Comparison of ENCODE assay signal across 15 cellular contexts in genomic region chr19:20197747-20198146, GRCh38. TPM values are rescaled to one million over a fixed set of nuclear protein-coding genes. Genes with fewer than 3 reads are reported as not detected.
A peak's percentile ranks its signal among the peaks of the same experiment; 100 is the strongest.
DNase-seq lines count a peak whose midpoint lies in the region; ATAC-seq, FAIRE-seq and TF ChIP-seq lines count a peak whose summit lies in the region.
"Had no signal": no experiment of that assay in that cellular context is flagged by ENCODE, and none has a peak within 500 bp of the region (broad histone marks: within the 10 kb centered on the region; RNA-seq: fewer than 3 reads in every experiment).

No MANE protein-coding gene starts in this region.

- ATAC-seq in thoracic aorta (ENCODE audit: insufficient number of reproducible peaks, low FRiP score, low read depth) = no peak
- ATAC-seq in PC-3 = no peak
- ATAC-seq in SK-N-SH treated with all-trans-retinoic acid at 6 μM for 48 hours = no peak
- ATAC-seq: CD8-positive, alpha-beta T cell had no signal

- H3K79me2 ChIP-seq in PC-3 (ENCODE audit: low read length) = no peaks in the 10 kb centered on the region

- no TSS peak for BruUV-seq in PC-3 (replicated peaks; lab: Mats Ljungman, UMichigan)

- no peak overlapping the region for H3K9ac ChIP-seq in endodermal cell (ENCODE audit: extremely low read depth, low read length, poor library complexity, severe bottlenecking)
- no peak overlapping the region for H3K9ac ChIP-seq in PC-3 (ENCODE audit: low read length)

- H3K4me1 Mint-ChIP-seq in endodermal cell = no peaks in the 10 kb centered on the region
- H3K4me1 Mint-ChIP-seq: B cell, CD14-positive monocyte, IgD-negative memory B cell had no signal

- no peak for TF ChIP-seq CTCF in endodermal cell (conservative IDR thresholded peaks at IDR 0.05)
- no peak for TF ChIP-seq CTCF in thoracic aorta (IDR thresholded peaks at IDR 0.05)
- TF ChIP-seq CTCF in PC-3 (conservative IDR thresholded peaks at IDR 0.05; ENCODE audit: low read depth, low read length) = no peak

- intact Hi-C loops in PC-3 (cut with micrococcal nuclease) = no loop called here

- no peak overlapping the region for H3K4me3 Mint-ChIP-seq in endodermal cell
- H3K4me3 Mint-ChIP-seq: B cell; CD14-positive monocyte; CD8-positive, alpha-beta T cell had no signal

- H3K9me3 Mint-ChIP-seq in endodermal cell = peaks cover 46% of the 10 kb centered on the region

- H3K4me3 ChIP-seq in endodermal cell (ENCODE audit: low read length) = peak overlapping the region; percentile 63
- H3K4me3 ChIP-seq in thoracic aorta = peak overlapping the region; percentile 27
- H3K4me3 ChIP-seq in PC-3 (ENCODE audit: low read length) = no peak overlapping the region

- FAIRE-seq in HTR-8/SVneo (lab: Jason Lieb, UNC) = peak; percentile 44
- FAIRE-seq: A204.1 had no signal

- in situ Hi-C loops in Caki2 (cut with HindIII; ENCODE audit: low pct_unique_long_range_greater_than_20kb, low sequenced_read_pairs) = no loop called here

- peaks cover 85% of the 10 kb centered on the region for H3K9me3 ChIP-seq in endodermal cell (ENCODE audit: control insufficient read depth, low read length)
- H3K9me3 ChIP-seq in thoracic aorta = peaks cover 56% of the 10 kb centered on the region
- H3K9me3 ChIP-seq in PC-3 (ENCODE audit: low read length) = peaks cover 33% of the 10 kb centered on the region

- H3K9me2 ChIP-seq in PC-3 (replicated peaks; ENCODE audit: low read length) = no peaks in the 10 kb centered on the region

- H3K4me2 ChIP-seq in PC-3 (ENCODE audit: low read length) = no peak overlapping the region

- no peak overlapping the region for H3K27ac Mint-ChIP-seq in endodermal cell
- H3K27ac Mint-ChIP-seq: B cell; CD14-positive monocyte; CD8-positive, alpha-beta T cell; IgD-negative memory B cell had no signal

- no peaks in the 10 kb centered on the region for H4K20me1 ChIP-seq in PC-3 (ENCODE audit: low read length)

- H3K27ac ChIP-seq in endodermal cell (ENCODE audit: low read depth, low read length) (no peak overlapping the region), thoracic aorta (no peak overlapping the region), PC-3 (ENCODE audit: low read length) (no peak overlapping the region)

- POLR2A ChIA-PET in PC-3 (lab: Charles Lee; ENCODE audit: unreplicated experiment) = no interaction called here

- no peaks in the 10 kb centered on the region for H3K4me1 ChIP-seq in endodermal cell (ENCODE audit: control insufficient read depth, insufficient read depth, low read length)
- H3K4me1 ChIP-seq in thoracic aorta (ENCODE audit: control insufficient read depth in 1 of 2, low read depth in 2 of 2) = no peaks in the 10 kb centered on the region
- no peaks in the 10 kb centered on the region for H3K4me1 ChIP-seq in PC-3 (ENCODE audit: insufficient read depth, low read length)

- no peaks in the 10 kb centered on the region for H3K27me3 Mint-ChIP-seq in endodermal cell (ENCODE audit: insufficient read depth)
- H3K27me3 Mint-ChIP-seq: B cell, IgD-negative memory B cell had no signal

- H3K27me3 ChIP-seq in endodermal cell (ENCODE audit: control insufficient read depth, insufficient read depth, low read length, poor library complexity, severe bottlenecking) (no peaks in the 10 kb centered on the region), thoracic aorta (replicated peaks; ENCODE audit: insufficient read depth) (no peaks in the 10 kb centered on the region), PC-3 (ENCODE audit: low read length) (no peaks in the 10 kb centered on the region)

- 100% methylated on average over 2 of the region's 3 CpGs; no CpG with 5 or more reads in 1 of the 2 experiments for WGBS in endodermal cell (ENCODE audit: insufficient coverage in 1 of 2, insufficient read length in 1 of 2), 2 experiments

- H2AFZ ChIP-seq in PC-3 (ENCODE audit: low read length) = no peak overlapping the region

- DNase-seq in Caki2 (ENCODE audit: low read depth) (peak; percentile 8), HTR-8/SVneo (ENCODE audit: insufficient read length, low spot score) (no peak), endodermal cell (no peak), thoracic aorta (ENCODE audit: low spot score) (no peak), PC-3 (no peak)
- DNase-seq in activated CD4-positive, alpha-beta T cell treated with anti-CD3 and anti-CD28 coated beads for 48 hours = no peak
- DNase-seq: CD8-positive, alpha-beta T cell; COR-L47; GF-D8; H7 had no signal

- H3F3A ChIP-seq in PC-3 (ENCODE audit: low read length, unreplicated experiment) = no peaks in the 10 kb centered on the region

- H3K36me3 ChIP-seq in endodermal cell (ENCODE audit: control insufficient read depth, insufficient read depth, low read length) (peaks cover 92% of the 10 kb centered on the region), thoracic aorta (peaks cover 28% of the 10 kb centered on the region), PC-3 (ENCODE audit: low read depth, low read length) (no peaks in the 10 kb centered on the region)

- CTCF ChIA-PET in PC-3 (lab: Charles Lee) = no interaction called here

- peaks cover 77% of the 10 kb centered on the region for H3K36me3 Mint-ChIP-seq in endodermal cell (ENCODE audit: low read depth)

TF ChIP-seq in SK-N-SH treated with all-trans-retinoic acid at 6 μM for 48 hours, 23 proteins besides CTCF, POLR2A, EP300 and RAD21:
- TF ChIP-seq ZNF8 (CRISPR knock-in tag; IDR thresholded peaks at IDR 0.05) (no peak), ARNTL (CRISPR knock-in tag; IDR thresholded peaks at IDR 0.05; ENCODE audit: borderline replicate concordance, low read depth) (no peak), CREB5 (CRISPR knock-in tag; IDR thresholded peaks at IDR 0.05; ENCODE audit: low read depth) (no peak)
TF ChIP-seq in SK-N-SH treated with all-trans-retinoic acid at 6 μM for 48 hours: peak in this region for 0.

RNA-seq across cellular contexts. Expression of gene ZNF486, which starts 30.7 kb away (rescaled TPM):
- total RNA-seq in Caki2 (2014; rRNA removed; shearing (Covaris generic); ENCODE audit: low replicate concordance) = 3.5 and 6.1 TPM in 2 replicates
- total RNA-seq in endodermal cell = 10 to 100 TPM; 20.4 to 27.6 TPM
- polyA plus RNA-seq in endodermal cell (2013, experiment 1 of 2) = 10.1 TPM
- polyA plus RNA-seq in endodermal cell (2013, experiment 2 of 2) = 9.5 TPM
- total RNA-seq in thoracic aorta = 1 to 10 TPM; 1.4 to 2.3 TPM
- total RNA-seq in PC-3 (2014; rRNA removed) = 0.11 and 0.17 TPM in 2 replicates
